8 cellular contexts compared by ENCODE assay signal in the genomic region with DNA sequence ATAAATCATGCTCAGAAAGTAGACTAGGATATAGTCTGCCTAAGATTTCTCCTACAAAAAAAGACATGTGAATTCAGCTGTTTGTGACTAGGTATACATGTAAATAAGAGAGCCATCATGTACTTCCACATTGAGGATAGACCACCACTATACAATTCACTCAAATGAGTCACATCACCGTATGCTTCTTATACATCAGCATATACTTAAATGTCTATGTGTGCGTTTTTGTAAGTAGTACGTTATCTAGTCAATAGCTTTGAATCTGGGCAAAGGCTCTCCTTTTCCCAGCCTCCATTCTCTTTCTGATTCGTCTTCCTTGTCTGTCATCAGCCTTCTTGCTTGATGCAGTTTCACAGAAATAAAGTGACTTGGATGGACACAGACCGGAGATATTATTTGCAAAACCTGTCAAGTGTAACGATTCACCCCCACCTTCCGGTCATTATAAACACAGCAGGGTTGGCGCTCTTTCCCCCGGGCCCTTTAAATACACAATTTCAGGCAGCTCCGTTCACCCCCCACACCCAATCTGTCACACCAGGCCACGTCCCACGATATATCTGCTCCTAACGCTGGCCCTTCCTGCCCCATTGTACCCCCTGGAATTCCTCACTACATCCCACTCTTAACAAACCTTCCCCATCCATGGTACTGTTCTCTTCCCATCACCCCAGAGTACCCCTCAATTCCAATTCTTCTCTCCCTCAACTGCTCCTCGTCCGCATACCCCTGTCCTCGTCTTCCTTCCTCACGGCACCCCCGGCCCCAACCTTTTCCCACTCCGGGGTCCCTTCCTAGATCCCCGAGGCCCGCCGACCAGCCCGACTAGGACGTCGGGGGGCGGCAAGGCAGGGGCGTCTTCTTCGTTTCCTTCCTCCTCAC. TPM values are rescaled to one million over a fixed set of nuclear protein-coding genes. Genes with fewer than 3 reads are reported as not detected.
A peak's percentile ranks its signal among the peaks of the same experiment; 100 is the strongest.
DNase-seq lines count a peak whose midpoint lies in the region; ATAC-seq and TF ChIP-seq lines count a peak whose summit lies in the region.

No MANE protein-coding gene starts in this region.

- no peaks in the 10 kb centered on the region for H3K9me3 ChIP-seq in NT2/D1 (ENCODE audit: insufficient read depth, low read length)
- no peaks in the 10 kb centered on the region for H3K9me3 ChIP-seq in esophagus squamous epithelium
- H3K9me3 ChIP-seq in naive thymus-derived CD4-positive, alpha-beta T cell (ENCODE audit: control insufficient read depth in 2 of 3, low read length in 3 of 3), result no peaks in the 10 kb centered on the region
- no peaks in the 10 kb centered on the region for H3K9me3 ChIP-seq in thoracic aorta

- intact Hi-C loops in esophagus squamous epithelium (cut with DNase I), result loop anchor here (5.0 kb wide), 1 partner anchor 41 kb away; a partner anchor contains a TSS
- intact Hi-C loops in naive thymus-derived CD4-positive, alpha-beta T cell (cut with micrococcal nuclease), result loop anchor here (1.0 to 10.0 kb wide), 11 partner anchors 84 to 1974 kb away; a partner anchor contains a TSS

- H3K27ac ChIP-seq in 22Rv1 (peak overlapping the region; percentile 98), esophagus squamous epithelium (peak overlapping the region; percentile 92 to 99 (median 98)), thoracic aorta (peak overlapping the region; percentile 92 to 98)
- peak overlapping the region; percentile 95 for H3K27ac ChIP-seq in naive thymus-derived CD4-positive, alpha-beta T cell (ENCODE audit: low read depth, low read length)

- H3K36me3 ChIP-seq in NT2/D1 (ENCODE audit: insufficient read depth, insufficient read length, low read length) (peaks cover 8% of the 10 kb centered on the region), esophagus squamous epithelium (peaks cover 0 to 21% (median 8%) of the 10 kb centered on the region in 3 donors), thoracic aorta (peaks cover 6% of the 10 kb centered on the region)
- peaks cover 0 to 19% (median 7%) of the 10 kb centered on the region in 3 experiments for H3K36me3 ChIP-seq in naive thymus-derived CD4-positive, alpha-beta T cell (ENCODE audit: control insufficient read depth in 2 of 3, insufficient read depth in 3 of 3, low read length in 3 of 3)

- peaks cover 26 to 65% (median 61%) of the 10 kb centered on the region in 7 donors for H3K4me1 Mint-ChIP-seq in naive thymus-derived CD4-positive, alpha-beta T cell

- peak overlapping the region; percentile 96 for H3K9ac ChIP-seq in NT2/D1 (ENCODE audit: insufficient read length, low read depth)

- POLR2A ChIA-PET in naive thymus-derived CD4-positive, alpha-beta T cell (lab: Charles Lee), result interaction anchor here (0.8 to 8.0 kb wide), 11 partner anchors 11 to 1147 kb away, joined by 3 to 154 read pairs (median 4); a partner anchor contains a TSS

- H3K4me1 ChIP-seq in NT2/D1 (ENCODE audit: insufficient read depth, insufficient read length), result no peaks in the 10 kb centered on the region
- peaks cover 15 to 40% (median 27%) of the 10 kb centered on the region in 3 donors for H3K4me1 ChIP-seq in esophagus squamous epithelium
- H3K4me1 ChIP-seq in naive thymus-derived CD4-positive, alpha-beta T cell (ENCODE audit: control insufficient read depth in 2 of 2, insufficient read depth in 2 of 2, low read length in 2 of 2), result peaks cover 30 to 34% of the 10 kb centered on the region in 2 donors
- peaks cover 27 to 56% of the 10 kb centered on the region in 2 donors for H3K4me1 ChIP-seq in thoracic aorta (ENCODE audit: control insufficient read depth in 1 of 2, low read depth in 2 of 2)

- H3K9me3 Mint-ChIP-seq in naive thymus-derived CD4-positive, alpha-beta T cell, result no peaks in the 10 kb centered on the region

- DNase-seq in NT2/D1 (ENCODE audit: low read depth, low spot score) (no peak), esophagus squamous epithelium (lab: John Stamatoyannopoulos, UW) (no peak), thoracic aorta (ENCODE audit: low spot score) (no peak)
- DNase-seq in activated T-cell treated with anti-CD3 and anti-CD28 coated beads, Interleukin-2, amount 50 U/mL, for 1 hour, result peak; percentile 38
- DNase-seq in naive thymus-derived CD4-positive, alpha-beta T cell, result peak in 6 of 9 donors; percentile 11 to 40 (median 30)

- no peak for TF ChIP-seq POLR2A in esophagus squamous epithelium (IDR thresholded peaks at IDR 0.05)

- peak overlapping the region; percentile 97 to 100 (median 99) for H3K4me3 Mint-ChIP-seq in naive thymus-derived CD4-positive, alpha-beta T cell

- CTCF ChIA-PET in naive thymus-derived CD4-positive, alpha-beta T cell (lab: Charles Lee), result interaction anchor here (0.7 to 1.4 kb wide), 5 partner anchors 12 to 465 kb away, joined by 3 read pairs; a partner anchor contains a TSS

- ATAC-seq in GM18502 (IDR thresholded peaks at IDR 0.05; ENCODE audit: poor library complexity, unreplicated experiment) (peak; percentile 25), HG03196 (IDR thresholded peaks at IDR 0.05; ENCODE audit: unreplicated experiment) (peak; percentile 23), thoracic aorta (ENCODE audit: insufficient number of reproducible peaks, low FRiP score, low read depth) (no peak)
- peak; percentile 21 for ATAC-seq in naive thymus-derived CD4-positive, alpha-beta T cell

- H3K27ac Mint-ChIP-seq in naive thymus-derived CD4-positive, alpha-beta T cell, result peak overlapping the region; percentile 98 to 100 (median 100)

- H3K27me3 Mint-ChIP-seq in naive thymus-derived CD4-positive, alpha-beta T cell, result no peaks in the 10 kb centered on the region

- TF ChIP-seq CTCF in 22Rv1 (IDR thresholded peaks at IDR 0.05), result peak; percentile 11; the same call in 1 of the 2 replicates
- no peak for TF ChIP-seq CTCF in esophagus squamous epithelium (IDR thresholded peaks at IDR 0.05)
- no peak for TF ChIP-seq CTCF in thoracic aorta (IDR thresholded peaks at IDR 0.05)

- H3K27me3 ChIP-seq in NT2/D1 (ENCODE audit: insufficient read depth, insufficient read length) (no peaks in the 10 kb centered on the region), esophagus squamous epithelium (no peaks in the 10 kb centered on the region), thoracic aorta (replicated peaks; ENCODE audit: insufficient read depth) (no peaks in the 10 kb centered on the region)
- no peaks in the 10 kb centered on the region for H3K27me3 ChIP-seq in naive thymus-derived CD4-positive, alpha-beta T cell (ENCODE audit: control insufficient read depth in 2 of 2, insufficient read depth in 2 of 2, low read length in 2 of 2)

- 1 to 2% methylated on average over 28 of the region's 28 CpGs for WGBS in esophagus squamous epithelium, 2 donors

- peaks cover 6 to 18% (median 13%) of the 10 kb centered on the region in 5 donors for H3K36me3 Mint-ChIP-seq in naive thymus-derived CD4-positive, alpha-beta T cell

- H3K4me3 ChIP-seq in NT2/D1 (ENCODE audit: insufficient read length, low read depth), result peak overlapping the region; percentile 96
- H3K4me3 ChIP-seq in esophagus squamous epithelium, result peak overlapping the region; percentile 82 to 99 (median 86)
- H3K4me3 ChIP-seq in naive thymus-derived CD4-positive, alpha-beta T cell (ENCODE audit: low read length), result peak overlapping the region; percentile 95
- peak overlapping the region; percentile 98 for H3K4me3 ChIP-seq in thoracic aorta

RNA-seq across cellular contexts. Expression of a gene that starts 0.6 kb away (rescaled TPM):
- total RNA-seq in esophagus squamous epithelium (10 to 100 TPM in 1 of 4 donors, 1 to 10 TPM in 3; 3.5 to 11.4 (median 6.3) TPM), thoracic aorta (10 to 100 TPM; 25.5 to 26.1 TPM)
- 10 to 100 TPM; 16.2 to 27.2 (median 19.7) TPM for total RNA-seq in naive thymus-derived CD4-positive, alpha-beta T cell
- 10 to 100 TPM; 15.5 to 19.4 TPM for polyA plus RNA-seq in naive thymus-derived CD4-positive, alpha-beta T cell

RNA-seq across cellular contexts. Expression of a gene that starts 40.2 kb away (rescaled TPM):
- total RNA-seq in esophagus squamous epithelium (10 to 100 TPM; 14.0 to 20.8 (median 18.3) TPM), thoracic aorta (10 to 100 TPM; 15.7 to 24.8 TPM)
- 10 to 100 TPM; 15.6 to 50.7 (median 34.5) TPM for total RNA-seq in naive thymus-derived CD4-positive, alpha-beta T cell
- 10 to 100 TPM; 35.6 to 55.7 TPM for polyA plus RNA-seq in naive thymus-derived CD4-positive, alpha-beta T cell

Comparison
In these comparisons a context has a peak if more than half of its experiments do, and no peak if none do; other contexts are left out.
1. DNase-seq: peak in activated T-cell treated with anti-CD3 and anti-CD28 coated beads, Interleukin-2, amount 50 U/mL, for 1 hour (single experiment) and naive thymus-derived CD4-positive, alpha-beta T cell (6 of 9); none in NT2/D1 (single experiment), esophagus squamous epithelium (single experiment) and thoracic aorta (single experiment).
2. Peak in every context shown above with its lines, with median percentiles within 50 percentile points of each other: H3K27ac ChIP-seq and H3K4me3 ChIP-seq.